ENCODE assay signal across 1 cellular context in the genomic region with DNA sequence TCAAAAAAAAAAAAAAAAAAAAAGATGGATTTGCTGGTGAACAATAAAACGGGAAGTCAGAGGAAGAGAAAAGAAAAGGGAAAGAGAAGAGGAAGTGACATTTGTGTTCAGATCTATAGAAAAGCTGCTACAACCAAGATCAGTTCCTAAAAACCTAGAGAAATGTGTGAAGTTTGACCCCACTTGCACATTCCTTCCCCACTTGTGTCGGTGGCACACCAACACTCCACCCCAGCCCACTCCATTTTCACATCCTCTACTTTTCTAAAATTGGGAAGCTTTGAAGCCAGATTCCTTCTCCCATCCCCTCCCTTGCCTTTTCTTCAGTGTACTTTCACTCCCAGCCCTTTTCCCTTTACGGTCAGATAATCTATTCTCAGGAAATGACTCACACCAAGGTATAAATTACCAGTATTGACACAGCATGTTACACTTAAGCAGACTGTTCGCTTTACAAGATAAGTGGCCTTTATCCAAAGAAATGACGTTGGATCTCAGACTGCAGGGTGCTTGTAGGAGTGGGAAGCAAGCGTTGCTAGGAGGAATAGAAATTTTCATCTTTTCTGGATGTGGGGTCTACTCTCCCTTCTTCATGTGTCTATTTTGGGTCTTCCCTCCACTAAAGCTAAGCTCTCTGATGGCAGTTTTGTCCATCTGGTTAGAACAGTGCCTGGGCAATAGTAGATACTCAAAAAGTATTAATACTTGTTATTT.
TF ChIP-seq lines count a peak whose summit lies in the region.

No MANE protein-coding gene starts in this region.

TF ChIP-seq in A549, 52 proteins besides CTCF, POLR2A, EP300 and RAD21 (continued from another document):
- TF ChIP-seq GATA3 (IDR thresholded peaks at IDR 0.05; ENCODE audit: borderline replicate concordance) (peak; percentile 98), CEBPB (IDR thresholded peaks at IDR 0.05) (peak; percentile 42 to 89; a peak in 3 of 4 replicates)
TF ChIP-seq in A549: peak in this region for 9.
